In the genomic region with DNA sequence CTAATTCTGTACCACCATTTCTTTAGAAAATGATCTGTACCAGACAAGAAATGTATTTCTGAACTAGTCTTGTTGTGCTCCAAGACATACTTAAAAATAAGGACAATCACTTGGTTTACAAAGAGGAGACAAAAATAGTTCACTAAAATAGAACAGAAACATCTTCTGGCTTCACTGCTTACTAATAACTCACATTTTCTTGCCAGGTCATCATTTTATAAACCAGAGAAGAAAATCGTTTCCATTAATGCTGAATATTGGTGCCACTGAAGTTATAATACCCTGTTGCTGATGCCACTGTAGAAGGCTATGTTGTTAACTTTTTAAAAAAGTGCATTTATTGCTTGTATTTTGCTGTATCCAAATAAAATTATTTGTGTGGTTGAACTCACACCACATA, we compare ENCODE assay signal across 33 cellular contexts.
"Had no signal": no experiment of that assay in that cellular context is flagged by ENCODE, and none has a peak within 500 bp of the region (broad histone marks: within the 10 kb centered on the region; RNA-seq: fewer than 3 reads in every experiment).

No MANE protein-coding gene starts in this region.

- FAIRE-seq: RCC 7860 had no signal

- H3K4me1 ChIP-seq: SJSA1 had no signal

- H3K9ac ChIP-seq: SK-N-SH had no signal

- DNase-seq: Karpas-422, MM.1S, MV-4-11, NCI-H1092, NCI-H1105, NCI-H1417, NCI-H1436, NCI-H146, NCI-H1694, NCI-H187, NCI-H1930, NCI-H2029 treated with DMSO at 0.1 percent for 48 hours, NCI-H2081 treated with DMSO at 0.1 percent for 48 hours, NCI-H2107, NCI-H2171, NCI-H226, NCI-H446 treated with DMSO at 0.1 percent for 48 hours, NCI-H510A, NCI-H524, NCI-H526, NCI-H69, NCI-H748 treated with DMSO at 0.1 percent for 48 hours, NCI-H82, PC-9, SHP77, SK-N-SH, SW 1271, T-helper 1 cell had no signal

- ATAC-seq: Panc1, Right ventricle myocardium inferior had no signal

- H3K9me3 ChIP-seq: SJSA1, SK-N-SH had no signal

- H3K27me3 ChIP-seq: SJSA1 had no signal

- H3K36me3 ChIP-seq: SJSA1 had no signal

- H3K4me3 ChIP-seq: PC-9, SJSA1 had no signal

- H3K4me2 ChIP-seq: PC-9, SK-N-SH had no signal

- H2AFZ ChIP-seq: PC-9 had no signal

- H3K27ac ChIP-seq: PC-9, RWPE1, SJSA1 had no signal
